ENCODE assay signal across 1 cellular context in genomic region chr16:20878682-20879147, GRCh38.
TF ChIP-seq lines count a peak whose summit lies in the region.

No MANE protein-coding gene starts in this region.

TF ChIP-seq in A549, 52 proteins besides CTCF, POLR2A, EP300 and RAD21 (continued from another document):
- TF ChIP-seq USF2 (IDR thresholded peaks at IDR 0.05) (no peak), SMC3 (IDR thresholded peaks at IDR 0.05) (no peak), CEBPB (IDR thresholded peaks at IDR 0.05) (no peak), ELK1 (IDR thresholded peaks at IDR 0.05; ENCODE audit: low read depth, low read length) (no peak), RCOR1 (IDR thresholded peaks at IDR 0.05; ENCODE audit: low read depth, low read length) (no peak), RARB (CRISPR knock-in tag; IDR thresholded peaks at IDR 0.05) (no peak), PBX3 (IDR thresholded peaks at IDR 0.05) (no peak), RFX5 (IDR thresholded peaks at IDR 0.05) (no peak)
- TF ChIP-seq, protein P1, sequence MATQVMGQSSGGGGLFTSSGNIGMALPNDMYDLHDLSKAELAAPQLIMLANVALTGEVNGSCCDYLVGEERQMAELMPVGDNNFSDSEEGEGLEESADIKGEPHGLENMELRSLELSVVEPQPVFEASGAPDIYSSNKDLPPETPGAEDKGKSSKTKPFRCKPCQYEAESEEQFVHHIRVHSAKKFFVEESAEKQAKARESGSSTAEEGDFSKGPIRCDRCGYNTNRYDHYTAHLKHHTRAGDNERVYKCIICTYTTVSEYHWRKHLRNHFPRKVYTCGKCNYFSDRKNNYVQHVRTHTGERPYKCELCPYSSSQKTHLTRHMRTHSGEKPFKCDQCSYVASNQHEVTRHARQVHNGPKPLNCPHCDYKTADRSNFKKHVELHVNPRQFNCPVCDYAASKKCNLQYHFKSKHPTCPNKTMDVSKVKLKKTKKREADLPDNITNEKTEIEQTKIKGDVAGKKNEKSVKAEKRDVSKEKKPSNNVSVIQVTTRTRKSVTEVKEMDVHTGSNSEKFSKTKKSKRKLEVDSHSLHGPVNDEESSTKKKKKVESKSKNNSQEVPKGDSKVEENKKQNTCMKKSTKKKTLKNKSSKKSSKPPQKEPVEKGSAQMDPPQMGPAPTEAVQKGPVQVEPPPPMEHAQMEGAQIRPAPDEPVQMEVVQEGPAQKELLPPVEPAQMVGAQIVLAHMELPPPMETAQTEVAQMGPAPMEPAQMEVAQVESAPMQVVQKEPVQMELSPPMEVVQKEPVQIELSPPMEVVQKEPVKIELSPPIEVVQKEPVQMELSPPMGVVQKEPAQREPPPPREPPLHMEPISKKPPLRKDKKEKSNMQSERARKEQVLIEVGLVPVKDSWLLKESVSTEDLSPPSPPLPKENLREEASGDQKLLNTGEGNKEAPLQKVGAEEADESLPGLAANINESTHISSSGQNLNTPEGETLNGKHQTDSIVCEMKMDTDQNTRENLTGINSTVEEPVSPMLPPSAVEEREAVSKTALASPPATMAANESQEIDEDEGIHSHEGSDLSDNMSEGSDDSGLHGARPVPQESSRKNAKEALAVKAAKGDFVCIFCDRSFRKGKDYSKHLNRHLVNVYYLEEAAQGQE (IDR thresholded peaks at IDR 0.05), result no peak
